Comparison of ENCODE assay signal across 2 cellular contexts in the genomic region with DNA sequence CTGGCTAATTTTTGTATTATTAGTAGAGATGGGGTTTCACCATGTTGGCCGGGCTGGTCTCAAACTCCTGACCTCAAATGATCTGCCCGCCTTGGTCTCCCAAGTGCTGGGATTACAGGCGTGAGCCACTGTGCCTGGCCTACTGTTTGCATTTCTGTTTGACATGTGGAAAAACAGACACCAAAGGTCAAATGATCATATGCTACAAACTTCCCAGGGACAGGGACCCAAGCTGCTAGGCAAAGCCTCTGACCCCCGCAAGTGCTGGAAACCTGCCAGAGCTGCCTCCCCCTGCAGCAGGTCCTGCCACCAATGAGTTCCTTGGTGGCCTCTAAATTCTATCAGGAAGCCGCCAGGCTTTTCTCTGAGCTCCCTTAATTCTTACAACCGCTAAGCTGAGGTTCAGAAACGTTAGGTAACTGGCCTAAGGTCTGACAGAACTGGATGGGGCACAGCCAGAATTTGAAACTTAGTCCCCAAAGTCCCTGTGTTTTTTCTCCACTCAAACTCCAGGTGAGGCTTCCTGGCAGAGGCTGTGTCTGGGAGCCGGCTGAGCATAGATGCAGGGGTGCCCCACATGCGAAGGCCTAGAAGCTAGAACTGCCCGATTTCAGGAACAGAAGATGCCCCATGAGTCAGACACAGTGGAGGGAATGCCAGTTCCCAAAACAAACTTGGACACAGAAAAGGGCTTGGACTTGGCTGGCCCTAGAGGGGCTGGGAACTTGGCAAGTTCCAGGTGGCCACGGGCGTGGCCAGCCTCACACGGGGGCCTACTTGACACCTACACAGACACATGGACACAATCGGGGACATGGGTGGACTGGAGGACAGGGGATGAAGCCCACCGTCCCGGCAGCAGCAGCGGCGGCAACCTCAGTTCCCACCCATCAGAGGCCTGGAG.
TF ChIP-seq lines count a peak whose summit lies in the region.

No MANE protein-coding gene starts in this region.

TF ChIP-seq in IMR-90, 13 proteins besides CTCF, POLR2A, EP300 and RAD21:
- no peak for TF ChIP-seq NFE2L2 (IDR thresholded peaks at IDR 0.05; ENCODE audit: low read depth, low read length)
- TF ChIP-seq BHLHE40 (IDR thresholded peaks at IDR 0.05; ENCODE audit: low read depth, low read length) = no peak
- TF ChIP-seq CHD1 (IDR thresholded peaks at IDR 0.05; ENCODE audit: low read depth, low read length) = no peak
- TF ChIP-seq, protein P1, sequence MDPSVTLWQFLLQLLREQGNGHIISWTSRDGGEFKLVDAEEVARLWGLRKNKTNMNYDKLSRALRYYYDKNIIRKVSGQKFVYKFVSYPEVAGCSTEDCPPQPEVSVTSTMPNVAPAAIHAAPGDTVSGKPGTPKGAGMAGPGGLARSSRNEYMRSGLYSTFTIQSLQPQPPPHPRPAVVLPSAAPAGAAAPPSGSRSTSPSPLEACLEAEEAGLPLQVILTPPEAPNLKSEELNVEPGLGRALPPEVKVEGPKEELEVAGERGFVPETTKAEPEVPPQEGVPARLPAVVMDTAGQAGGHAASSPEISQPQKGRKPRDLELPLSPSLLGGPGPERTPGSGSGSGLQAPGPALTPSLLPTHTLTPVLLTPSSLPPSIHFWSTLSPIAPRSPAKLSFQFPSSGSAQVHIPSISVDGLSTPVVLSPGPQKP (IDR thresholded peaks at IDR 0.05; ENCODE audit: borderline replicate concordance, low read depth, low read length) = no peak
- no peak for TF ChIP-seq SMC3 (IDR thresholded peaks at IDR 0.05; ENCODE audit: low read depth, low read length)
- no peak for TF ChIP-seq MAZ (IDR thresholded peaks at IDR 0.05; ENCODE audit: borderline replicate concordance, low read depth, low read length)
- no peak for TF ChIP-seq FOS (IDR thresholded peaks at IDR 0.05; ENCODE audit: low read depth, low read length)
- no peak for TF ChIP-seq RFX5 (IDR thresholded peaks at IDR 0.05; ENCODE audit: low read depth, low read length)
- TF ChIP-seq CEBPB (IDR thresholded peaks at IDR 0.05; ENCODE audit: low read depth, low read length) = no peak
- TF ChIP-seq, protein P2, sequence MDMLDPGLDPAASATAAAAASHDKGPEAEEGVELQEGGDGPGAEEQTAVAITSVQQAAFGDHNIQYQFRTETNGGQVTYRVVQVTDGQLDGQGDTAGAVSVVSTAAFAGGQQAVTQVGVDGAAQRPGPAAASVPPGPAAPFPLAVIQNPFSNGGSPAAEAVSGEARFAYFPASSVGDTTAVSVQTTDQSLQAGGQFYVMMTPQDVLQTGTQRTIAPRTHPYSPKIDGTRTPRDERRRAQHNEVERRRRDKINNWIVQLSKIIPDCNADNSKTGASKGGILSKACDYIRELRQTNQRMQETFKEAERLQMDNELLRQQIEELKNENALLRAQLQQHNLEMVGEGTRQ (IDR thresholded peaks at IDR 0.05; ENCODE audit: low read depth, low read length) = no peak
- TF ChIP-seq MAFK (IDR thresholded peaks at IDR 0.05; ENCODE audit: low read depth, low read length) = no peak
- TF ChIP-seq MXI1 (IDR thresholded peaks at IDR 0.05; ENCODE audit: borderline replicate concordance, low read depth, low read length) = no peak
- no peak for TF ChIP-seq RCOR1 (IDR thresholded peaks at IDR 0.05; ENCODE audit: insufficient replicate concordance, low read length)

TF ChIP-seq in HepG2, 621 proteins besides CTCF, POLR2A, EP300 and RAD21 (continues in another document):
- no peak for TF ChIP-seq NFE2 (CRISPR knock-in tag; IDR thresholded peaks at IDR 0.05)
- TF ChIP-seq FOXM1 (CRISPR knock-in tag; IDR thresholded peaks at IDR 0.05) = no peak
- TF ChIP-seq ZNF737 (CRISPR knock-in tag; IDR thresholded peaks at IDR 0.05; ENCODE audit: borderline replicate concordance) = no peak
- peak; percentile 60; the same call in 1 of the 2 replicates for TF ChIP-seq ZNF607 (CRISPR knock-in tag; IDR thresholded peaks at IDR 0.05; ENCODE audit: borderline replicate concordance)
- peak; percentile 55; the same call in 1 of the 2 replicates for TF ChIP-seq ZNF746 (CRISPR knock-in tag; IDR thresholded peaks at IDR 0.05)
- TF ChIP-seq, protein P3, sequence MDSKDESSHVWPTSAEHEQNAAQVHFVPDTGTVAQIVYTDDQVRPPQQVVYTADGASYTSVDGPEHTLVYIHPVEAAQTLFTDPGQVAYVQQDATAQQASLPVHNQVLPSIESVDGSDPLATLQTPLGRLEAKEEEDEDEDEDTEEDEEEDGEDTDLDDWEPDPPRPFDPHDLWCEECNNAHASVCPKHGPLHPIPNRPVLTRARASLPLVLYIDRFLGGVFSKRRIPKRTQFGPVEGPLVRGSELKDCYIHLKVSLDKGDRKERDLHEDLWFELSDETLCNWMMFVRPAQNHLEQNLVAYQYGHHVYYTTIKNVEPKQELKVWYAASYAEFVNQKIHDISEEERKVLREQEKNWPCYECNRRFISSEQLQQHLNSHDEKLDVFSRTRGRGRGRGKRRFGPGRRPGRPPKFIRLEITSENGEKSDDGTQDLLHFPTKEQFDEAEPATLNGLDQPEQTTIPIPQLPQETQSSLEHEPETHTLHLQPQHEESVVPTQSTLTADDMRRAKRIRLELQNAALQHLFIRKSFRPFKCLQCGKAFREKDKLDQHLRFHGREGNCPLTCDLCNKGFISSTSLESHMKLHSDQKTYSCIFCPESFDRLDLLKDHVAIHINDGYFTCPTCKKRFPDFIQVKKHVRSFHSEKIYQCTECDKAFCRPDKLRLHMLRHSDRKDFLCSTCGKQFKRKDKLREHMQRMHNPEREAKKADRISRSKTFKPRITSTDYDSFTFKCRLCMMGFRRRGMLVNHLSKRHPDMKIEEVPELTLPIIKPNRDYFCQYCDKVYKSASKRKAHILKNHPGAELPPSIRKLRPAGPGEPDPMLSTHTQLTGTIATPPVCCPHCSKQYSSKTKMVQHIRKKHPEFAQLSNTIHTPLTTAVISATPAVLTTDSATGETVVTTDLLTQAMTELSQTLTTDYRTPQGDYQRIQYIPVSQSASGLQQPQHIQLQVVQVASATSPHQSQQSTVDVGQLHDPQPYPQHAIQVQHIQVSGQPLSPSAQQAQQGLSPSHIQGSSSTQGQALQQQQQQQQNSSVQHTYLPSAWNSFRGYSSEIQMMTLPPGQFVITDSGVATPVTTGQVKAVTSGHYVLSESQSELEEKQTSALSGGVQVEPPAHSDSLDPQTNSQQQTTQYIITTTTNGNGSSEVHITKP (CRISPR knock-in tag; IDR thresholded peaks at IDR 0.05; ENCODE audit: low read depth) = no peak
- no peak for TF ChIP-seq TP53 (CRISPR knock-in tag; conservative IDR thresholded peaks at IDR 0.05)
- TF ChIP-seq ZNF850 (CRISPR knock-in tag; conservative IDR thresholded peaks at IDR 0.05) = no peak
- no peak for TF ChIP-seq SMC3 (IDR thresholded peaks at IDR 0.05; ENCODE audit: low read length)
- no peak for TF ChIP-seq ZNF510 (CRISPR knock-in tag; IDR thresholded peaks at IDR 0.05; ENCODE audit: low read depth)
- no peak for TF ChIP-seq TCF12 (IDR thresholded peaks at IDR 0.05)
- TF ChIP-seq TCF12 (CRISPR knock-in tag; IDR thresholded peaks at IDR 0.05) = no peak
- TF ChIP-seq ZNF878 (CRISPR knock-in tag; IDR thresholded peaks at IDR 0.05) = no peak
- TF ChIP-seq JARID2 (CRISPR knock-in tag; IDR thresholded peaks at IDR 0.05; ENCODE audit: insufficient replicate concordance) = no peak
- TF ChIP-seq U2AF1 (optimal IDR thresholded peaks at IDR 0.05; ENCODE audit: low read depth, low read length) = no peak
- TF ChIP-seq HNRNPUL1 (IDR thresholded peaks at IDR 0.05; ENCODE audit: low read depth, low read length) = no peak
- no peak for TF ChIP-seq ZNF75D (CRISPR knock-in tag; IDR thresholded peaks at IDR 0.05; ENCODE audit: borderline replicate concordance)
- TF ChIP-seq, protein P4, sequence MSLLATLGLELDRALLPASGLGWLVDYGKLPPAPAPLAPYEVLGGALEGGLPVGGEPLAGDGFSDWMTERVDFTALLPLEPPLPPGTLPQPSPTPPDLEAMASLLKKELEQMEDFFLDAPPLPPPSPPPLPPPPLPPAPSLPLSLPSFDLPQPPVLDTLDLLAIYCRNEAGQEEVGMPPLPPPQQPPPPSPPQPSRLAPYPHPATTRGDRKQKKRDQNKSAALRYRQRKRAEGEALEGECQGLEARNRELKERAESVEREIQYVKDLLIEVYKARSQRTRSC (CRISPR knock-in tag; IDR thresholded peaks at IDR 0.05; ENCODE audit: low read depth) = no peak
- no peak for TF ChIP-seq POLR2AphosphoS5 (IDR thresholded peaks at IDR 0.05; ENCODE audit: low read depth, low read length)
- peak; percentile 91 for TF ChIP-seq SALL1 (CRISPR knock-in tag; IDR thresholded peaks at IDR 0.05)
- no peak for TF ChIP-seq ZNF207 (IDR thresholded peaks at IDR 0.05; ENCODE audit: borderline replicate concordance)
- no peak for TF ChIP-seq RELA (CRISPR knock-in tag; IDR thresholded peaks at IDR 0.05)
- TF ChIP-seq, protein P5, sequence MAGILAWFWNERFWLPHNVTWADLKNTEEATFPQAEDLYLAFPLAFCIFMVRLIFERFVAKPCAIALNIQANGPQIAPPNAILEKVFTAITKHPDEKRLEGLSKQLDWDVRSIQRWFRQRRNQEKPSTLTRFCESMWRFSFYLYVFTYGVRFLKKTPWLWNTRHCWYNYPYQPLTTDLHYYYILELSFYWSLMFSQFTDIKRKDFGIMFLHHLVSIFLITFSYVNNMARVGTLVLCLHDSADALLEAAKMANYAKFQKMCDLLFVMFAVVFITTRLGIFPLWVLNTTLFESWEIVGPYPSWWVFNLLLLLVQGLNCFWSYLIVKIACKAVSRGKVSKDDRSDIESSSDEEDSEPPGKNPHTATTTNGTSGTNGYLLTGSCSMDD (CRISPR knock-in tag; IDR thresholded peaks at IDR 0.05) = no peak
- no peak for TF ChIP-seq ZFP37 (CRISPR knock-in tag; IDR thresholded peaks at IDR 0.05; ENCODE audit: borderline replicate concordance)
- TF ChIP-seq FOXO1 (CRISPR knock-in tag; IDR thresholded peaks at IDR 0.05) = peak; percentile 78
- peak; percentile 95; the same call in 1 of the 2 replicates for TF ChIP-seq PHF21A (CRISPR knock-in tag; IDR thresholded peaks at IDR 0.05)
- peak; percentile 44; the same call in 1 of the 2 replicates for TF ChIP-seq ZFY (CRISPR knock-in tag; IDR thresholded peaks at IDR 0.05)
- TF ChIP-seq ZNF724P (CRISPR knock-in tag; IDR thresholded peaks at IDR 0.05; ENCODE audit: borderline replicate concordance) = no peak
- peak; percentile 39; the same call in 1 of the 2 replicates for TF ChIP-seq PHF20 (CRISPR knock-in tag; IDR thresholded peaks at IDR 0.05)
- no peak for TF ChIP-seq LCORL (IDR thresholded peaks at IDR 0.05)
- TF ChIP-seq LCORL (CRISPR knock-in tag; IDR thresholded peaks at IDR 0.05) = peak; percentile 90
- no peak for TF ChIP-seq ZNF773 (CRISPR knock-in tag; IDR thresholded peaks at IDR 0.05; ENCODE audit: borderline replicate concordance)
- TF ChIP-seq, protein P6, sequence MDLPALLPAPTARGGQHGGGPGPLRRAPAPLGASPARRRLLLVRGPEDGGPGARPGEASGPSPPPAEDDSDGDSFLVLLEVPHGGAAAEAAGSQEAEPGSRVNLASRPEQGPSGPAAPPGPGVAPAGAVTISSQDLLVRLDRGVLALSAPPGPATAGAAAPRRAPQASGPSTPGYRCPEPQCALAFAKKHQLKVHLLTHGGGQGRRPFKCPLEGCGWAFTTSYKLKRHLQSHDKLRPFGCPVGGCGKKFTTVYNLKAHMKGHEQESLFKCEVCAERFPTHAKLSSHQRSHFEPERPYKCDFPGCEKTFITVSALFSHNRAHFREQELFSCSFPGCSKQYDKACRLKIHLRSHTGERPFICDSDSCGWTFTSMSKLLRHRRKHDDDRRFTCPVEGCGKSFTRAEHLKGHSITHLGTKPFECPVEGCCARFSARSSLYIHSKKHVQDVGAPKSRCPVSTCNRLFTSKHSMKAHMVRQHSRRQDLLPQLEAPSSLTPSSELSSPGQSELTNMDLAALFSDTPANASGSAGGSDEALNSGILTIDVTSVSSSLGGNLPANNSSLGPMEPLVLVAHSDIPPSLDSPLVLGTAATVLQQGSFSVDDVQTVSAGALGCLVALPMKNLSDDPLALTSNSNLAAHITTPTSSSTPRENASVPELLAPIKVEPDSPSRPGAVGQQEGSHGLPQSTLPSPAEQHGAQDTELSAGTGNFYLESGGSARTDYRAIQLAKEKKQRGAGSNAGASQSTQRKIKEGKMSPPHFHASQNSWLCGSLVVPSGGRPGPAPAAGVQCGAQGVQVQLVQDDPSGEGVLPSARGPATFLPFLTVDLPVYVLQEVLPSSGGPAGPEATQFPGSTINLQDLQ (CRISPR knock-in tag; IDR thresholded peaks at IDR 0.05) = no peak
- peak; percentile 39; the same call in 1 of the 2 replicates for TF ChIP-seq NFIC (IDR thresholded peaks at IDR 0.05; ENCODE audit: low read length)
- no peak for TF ChIP-seq PCBP2 (optimal IDR thresholded peaks at IDR 0.05; ENCODE audit: low read depth, low read length, poor library complexity, severe bottlenecking)
- TF ChIP-seq MYC (CRISPR knock-in tag; IDR thresholded peaks at IDR 0.05; ENCODE audit: borderline replicate concordance) = no peak
- TF ChIP-seq ZFP36 (IDR thresholded peaks at IDR 0.05; ENCODE audit: borderline replicate concordance, low read depth, low read length, partially characterized antibody) = no peak
- TF ChIP-seq SMAD1 (CRISPR knock-in tag; IDR thresholded peaks at IDR 0.05; ENCODE audit: borderline replicate concordance, low read depth) = no peak
- TF ChIP-seq, protein P7, sequence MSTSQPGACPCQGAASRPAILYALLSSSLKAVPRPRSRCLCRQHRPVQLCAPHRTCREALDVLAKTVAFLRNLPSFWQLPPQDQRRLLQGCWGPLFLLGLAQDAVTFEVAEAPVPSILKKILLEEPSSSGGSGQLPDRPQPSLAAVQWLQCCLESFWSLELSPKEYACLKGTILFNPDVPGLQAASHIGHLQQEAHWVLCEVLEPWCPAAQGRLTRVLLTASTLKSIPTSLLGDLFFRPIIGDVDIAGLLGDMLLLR (CRISPR knock-in tag; IDR thresholded peaks at IDR 0.05) = no peak
- no peak for TF ChIP-seq KAT8 (CRISPR knock-in tag; IDR thresholded peaks at IDR 0.05)
- TF ChIP-seq BRD4 (CRISPR knock-in tag; IDR thresholded peaks at IDR 0.05) = no peak
- TF ChIP-seq CEBPG (CRISPR knock-in tag; IDR thresholded peaks at IDR 0.05) = peak; percentile 30; the same call in 1 of the 2 replicates
- TF ChIP-seq SNAI1 (CRISPR knock-in tag; IDR thresholded peaks at IDR 0.05; ENCODE audit: borderline replicate concordance) = peak; percentile 44; the same call in 1 of the 2 replicates
- TF ChIP-seq, protein P8, sequence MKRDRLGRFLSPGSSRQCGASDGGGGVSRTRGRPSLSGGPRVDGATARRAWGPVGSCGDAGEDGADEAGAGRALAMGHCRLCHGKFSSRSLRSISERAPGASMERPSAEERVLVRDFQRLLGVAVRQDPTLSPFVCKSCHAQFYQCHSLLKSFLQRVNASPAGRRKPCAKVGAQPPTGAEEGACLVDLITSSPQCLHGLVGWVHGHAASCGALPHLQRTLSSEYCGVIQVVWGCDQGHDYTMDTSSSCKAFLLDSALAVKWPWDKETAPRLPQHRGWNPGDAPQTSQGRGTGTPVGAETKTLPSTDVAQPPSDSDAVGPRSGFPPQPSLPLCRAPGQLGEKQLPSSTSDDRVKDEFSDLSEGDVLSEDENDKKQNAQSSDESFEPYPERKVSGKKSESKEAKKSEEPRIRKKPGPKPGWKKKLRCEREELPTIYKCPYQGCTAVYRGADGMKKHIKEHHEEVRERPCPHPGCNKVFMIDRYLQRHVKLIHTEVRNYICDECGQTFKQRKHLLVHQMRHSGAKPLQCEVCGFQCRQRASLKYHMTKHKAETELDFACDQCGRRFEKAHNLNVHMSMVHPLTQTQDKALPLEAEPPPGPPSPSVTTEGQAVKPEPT (CRISPR knock-in tag; IDR thresholded peaks at IDR 0.05; ENCODE audit: low read depth) = no peak
- TF ChIP-seq ZFP90 (CRISPR knock-in tag; IDR thresholded peaks at IDR 0.05; ENCODE audit: borderline replicate concordance) = no peak
- TF ChIP-seq SOX5 (CRISPR knock-in tag; IDR thresholded peaks at IDR 0.05; ENCODE audit: borderline replicate concordance) = peak; percentile 69; the same call in 1 of the 2 replicates
